Comparison of ENCODE assay signal across 18 cellular contexts in genomic region chr11:8801121-8801520, GRCh38.
DNase-seq lines count a peak whose midpoint lies in the region; ATAC-seq and TF ChIP-seq lines count a peak whose summit lies in the region.
"Had no signal": no experiment of that assay in that cellular context is flagged by ENCODE, and none has a peak within 500 bp of the region (broad histone marks: within the 10 kb centered on the region; RNA-seq: fewer than 3 reads in every experiment).

No MANE protein-coding gene starts in this region.

- no peak overlapping the region for H2AK5ac ChIP-seq in IMR-90 (ENCODE audit: low read depth, low read length)

- H3K4me3 ChIP-seq in IMR-90 (ENCODE audit: insufficient read depth, low read depth, low read length) (no peak overlapping the region), esophagus (ENCODE audit: low read depth in 1 of 2, low read length in 2 of 2) (no peak overlapping the region), stomach (no peak overlapping the region), H7 (ENCODE audit: insufficient read depth, low read depth, low read length) (no peak overlapping the region)
- H3K4me3 ChIP-seq: GM12878, MG63 had no signal

- intact Hi-C loops in IMR-90 (cut with micrococcal nuclease) (no loop called here), stomach (cut with DNase I; ENCODE audit: low total_unique reads) (loop anchor here (10.0 kb wide), 1 partner anchor 86 kb away; no protein-coding TSS in a partner anchor)

- no peak for TF ChIP-seq POLR2A in IMR-90 (IDR thresholded peaks at IDR 0.05; ENCODE audit: low read depth, low read length)
- TF ChIP-seq POLR2A in stomach (IDR thresholded peaks at IDR 0.05), result no peak

- no peak for TF ChIP-seq CTCF in IMR-90 (conservative IDR thresholded peaks at IDR 0.05; ENCODE audit: low read depth, low read length)
- TF ChIP-seq CTCF in mesothelial cell of epicardium (IDR thresholded peaks at IDR 0.05; ENCODE audit: unreplicated experiment), result no peak
- no peak for TF ChIP-seq CTCF in stomach (IDR thresholded peaks at IDR 0.05)

- no peak overlapping the region for H3K4ac ChIP-seq in IMR-90 (ENCODE audit: low read depth, low read length)

- H3K36me3 ChIP-seq in IMR-90 (ENCODE audit: control insufficient read depth, insufficient read depth, low read length), result peaks cover 32% of the 10 kb centered on the region
- H3K36me3 ChIP-seq in esophagus (ENCODE audit: control insufficient read depth in 2 of 2, insufficient read depth in 2 of 2, low read length in 1 of 2), result no peaks in the 10 kb centered on the region
- H3K36me3 ChIP-seq in stomach, result peaks cover 0 to 21% (median 5%) of the 10 kb centered on the region in 4 donors
- H3K36me3 ChIP-seq in H7 (replicated peaks; ENCODE audit: control insufficient read depth, insufficient read depth, low read length), result no peaks in the 10 kb centered on the region

- POLR2A ChIA-PET in IMR-90 (lab: Charles Lee; ENCODE audit: unreplicated experiment), result no interaction called here

- H2BK15ac ChIP-seq in IMR-90 (ENCODE audit: low read depth, low read length), result no peak overlapping the region

- ATAC-seq in IMR-90 (ENCODE audit: low read depth) (no peak), HG03469 (IDR thresholded peaks at IDR 0.05; ENCODE audit: unreplicated experiment) (no peak), HG02798 (IDR thresholded peaks at IDR 0.05; ENCODE audit: poor library complexity, unreplicated experiment) (no peak)
- ATAC-seq: GM12878 had no signal

- H4K20me1 ChIP-seq in IMR-90 (ENCODE audit: insufficient read depth, low read length), result peaks cover 31% of the 10 kb centered on the region

- H3K4me2 ChIP-seq in IMR-90 (ENCODE audit: low read depth, low read length), result no peak overlapping the region

- H3K27me3 Mint-ChIP-seq in mesothelial cell of epicardium (ENCODE audit: low read depth), result peaks cover 6% of the 10 kb centered on the region

- H4K5ac ChIP-seq in IMR-90 (ENCODE audit: low read depth, low read length), result no peak overlapping the region

- DNase-seq in IMR-90, result no peak
- DNase-seq in mesothelial cell of epicardium (ENCODE audit: low spot score in 2 of 2, unreplicated experiment in 2 of 2), result no peak
- no peak for DNase-seq in stomach
- no peak for DNase-seq in activated naive CD4-positive, alpha-beta T cell treated with Interleukin-2 at 50 U/mL for 16 hours
- DNase-seq in H7, result no peak
- DNase-seq: C1 segment of cervical spinal cord, GDM1, Karpas-422, MG63, NCI-H1092, NCI-H146, NCI-H2081, NCI-H774 had no signal

- H3K9me3 ChIP-seq in IMR-90 (ENCODE audit: control insufficient read depth, insufficient read depth, low read length), result no peaks in the 10 kb centered on the region
- H3K9me3 ChIP-seq in esophagus (ENCODE audit: control insufficient read depth in 2 of 2, insufficient read depth in 1 of 2, low read depth in 1 of 2, low read length in 1 of 2), result no peaks in the 10 kb centered on the region
- H3K9me3 ChIP-seq in stomach, result no peaks in the 10 kb centered on the region
- H3K9me3 ChIP-seq: MG63 had no signal

- no peak overlapping the region for H3K4me3 Mint-ChIP-seq in mesothelial cell of epicardium

- H3K14ac ChIP-seq in IMR-90 (replicated peaks; ENCODE audit: low read depth, low read length), result no peak overlapping the region

- H3K23ac ChIP-seq in IMR-90 (ENCODE audit: low read depth, low read length), result peak overlapping the region; percentile 33; the same call in 1 of the 2 replicates

- no peak for TF ChIP-seq EP300 in stomach (IDR thresholded peaks at IDR 0.05)

- no peak overlapping the region for H3K9ac ChIP-seq in IMR-90 (ENCODE audit: low read depth, low read length)

- no peak overlapping the region for H2BK5ac ChIP-seq in IMR-90 (ENCODE audit: low read depth, low read length, poor library complexity, severe bottlenecking)

- no peak overlapping the region for H3K18ac ChIP-seq in IMR-90 (ENCODE audit: low read depth, low read length)

- H3K4me1 ChIP-seq in IMR-90 (ENCODE audit: control insufficient read depth, insufficient read depth, low read length) (peaks cover 3% of the 10 kb centered on the region; the same call in 1 of the 2 replicates), esophagus (ENCODE audit: control insufficient read depth in 2 of 2, insufficient read depth in 2 of 2, low read length in 1 of 2) (peaks cover 0 to 2% of the 10 kb centered on the region in 2 donors), stomach (peaks cover 29 to 98% (median 66%) of the 10 kb centered on the region in 4 donors)

- peaks cover 28% of the 10 kb centered on the region for H3K9me1 ChIP-seq in IMR-90 (ENCODE audit: insufficient read depth, low read length)

- H4K91ac ChIP-seq in IMR-90 (ENCODE audit: insufficient read depth, low read depth, low read length), result no peak overlapping the region

- CTCF ChIA-PET in IMR-90 (lab: Yijun Ruan, JAX), result no interaction called here

- no peak overlapping the region for H2BK120ac ChIP-seq in IMR-90 (ENCODE audit: low read depth, low read length)

- no peak overlapping the region for H2AK9ac ChIP-seq in IMR-90 (replicated peaks; ENCODE audit: low read depth, low read length, poor library complexity)

- H3K27ac Mint-ChIP-seq in mesothelial cell of epicardium, result peak overlapping the region; percentile 25

- peaks cover 9% of the 10 kb centered on the region for H3K4me1 Mint-ChIP-seq in mesothelial cell of epicardium

- no peak overlapping the region for H2AFZ ChIP-seq in IMR-90 (replicated peaks; ENCODE audit: low read length, poor library complexity)

- H2BK20ac ChIP-seq in IMR-90 (ENCODE audit: low read depth, low read length), result no peak overlapping the region

- dilution Hi-C loops in IMR-90 (cut with HindIII; ENCODE audit: low sequenced_read_pairs, unreplicated experiment), result no loop called here

- no TSS peak for BruUV-seq in IMR-90 (replicated peaks; lab: Mats Ljungman, UMichigan)

- H3K36me3 Mint-ChIP-seq in mesothelial cell of epicardium, result peaks cover 23% of the 10 kb centered on the region

- TF ChIP-seq RAD21 in IMR-90 (IDR thresholded peaks at IDR 0.05; ENCODE audit: low read length), result no peak

- in situ Hi-C loops in IMR-90 (cut with MboI; ENCODE audit: low sequenced_read_pairs), result no loop called here

- H3K27ac ChIP-seq in IMR-90 (ENCODE audit: insufficient read depth, low read length), result no peak overlapping the region; the same call in 1 of the 2 replicates
- peak overlapping the region; percentile 38 to 53 for H3K27ac ChIP-seq in esophagus (ENCODE audit: low read depth in 2 of 2, low read length in 1 of 2)
- H3K27ac ChIP-seq in stomach, result peak overlapping the region; percentile 20 to 94 (median 61)
- H3K27ac ChIP-seq: RWPE1 had no signal

- WGBS in IMR-90 (ENCODE audit: extremely low coverage in 2 of 2, insufficient read length in 1 of 2), 2 experiments, result 62% methylated on average over 2 of the region's 9 CpGs; no CpG with 5 or more reads in 1 of the 2 experiments
- 87 to 88% methylated on average over 9 of the region's 9 CpGs for WGBS in esophagus, 2 donors
- 47 to 74% (median 61%) methylated on average over 9 of the region's 9 CpGs for WGBS in stomach, 5 donors

- H3K79me1 ChIP-seq in IMR-90 (ENCODE audit: low read depth in 1 of 2, low read length in 2 of 2), result peaks cover 28 to 85% of the 10 kb centered on the region in 2 experiments

- H4K8ac ChIP-seq in IMR-90 (ENCODE audit: low read depth in 2 of 2, low read length in 2 of 2), result no peak overlapping the region

- H3K27me3 ChIP-seq in IMR-90 (ENCODE audit: control insufficient read depth, insufficient read depth, low read length) (no peaks in the 10 kb centered on the region), esophagus (ENCODE audit: control insufficient read depth in 1 of 2, insufficient read depth in 2 of 2, low read length in 2 of 2) (no peaks in the 10 kb centered on the region), stomach (no peaks in the 10 kb centered on the region), H7 (ENCODE audit: control insufficient read depth, insufficient read depth, low read length) (no peaks in the 10 kb centered on the region)
- H3K27me3 ChIP-seq: MG63 had no signal

- 0 out of 2 replicates have a peak overlapping the region, but pooled peaks have one; percentile 21 for H3K56ac ChIP-seq in IMR-90 (ENCODE audit: extremely low read depth, insufficient read depth, low read length)

- H3K9me3 Mint-ChIP-seq in mesothelial cell of epicardium, result no peaks in the 10 kb centered on the region

TF ChIP-seq in IMR-90, 13 proteins besides CTCF, POLR2A, EP300 and RAD21:
- TF ChIP-seq, protein P1, sequence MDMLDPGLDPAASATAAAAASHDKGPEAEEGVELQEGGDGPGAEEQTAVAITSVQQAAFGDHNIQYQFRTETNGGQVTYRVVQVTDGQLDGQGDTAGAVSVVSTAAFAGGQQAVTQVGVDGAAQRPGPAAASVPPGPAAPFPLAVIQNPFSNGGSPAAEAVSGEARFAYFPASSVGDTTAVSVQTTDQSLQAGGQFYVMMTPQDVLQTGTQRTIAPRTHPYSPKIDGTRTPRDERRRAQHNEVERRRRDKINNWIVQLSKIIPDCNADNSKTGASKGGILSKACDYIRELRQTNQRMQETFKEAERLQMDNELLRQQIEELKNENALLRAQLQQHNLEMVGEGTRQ (IDR thresholded peaks at IDR 0.05; ENCODE audit: low read depth, low read length), result no peak
- TF ChIP-seq SMC3 (IDR thresholded peaks at IDR 0.05; ENCODE audit: low read depth, low read length), result no peak
- TF ChIP-seq MXI1 (IDR thresholded peaks at IDR 0.05; ENCODE audit: borderline replicate concordance, low read depth, low read length), result no peak
- TF ChIP-seq CEBPB (IDR thresholded peaks at IDR 0.05; ENCODE audit: low read depth, low read length), result no peak
- TF ChIP-seq, protein P2, sequence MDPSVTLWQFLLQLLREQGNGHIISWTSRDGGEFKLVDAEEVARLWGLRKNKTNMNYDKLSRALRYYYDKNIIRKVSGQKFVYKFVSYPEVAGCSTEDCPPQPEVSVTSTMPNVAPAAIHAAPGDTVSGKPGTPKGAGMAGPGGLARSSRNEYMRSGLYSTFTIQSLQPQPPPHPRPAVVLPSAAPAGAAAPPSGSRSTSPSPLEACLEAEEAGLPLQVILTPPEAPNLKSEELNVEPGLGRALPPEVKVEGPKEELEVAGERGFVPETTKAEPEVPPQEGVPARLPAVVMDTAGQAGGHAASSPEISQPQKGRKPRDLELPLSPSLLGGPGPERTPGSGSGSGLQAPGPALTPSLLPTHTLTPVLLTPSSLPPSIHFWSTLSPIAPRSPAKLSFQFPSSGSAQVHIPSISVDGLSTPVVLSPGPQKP (IDR thresholded peaks at IDR 0.05; ENCODE audit: borderline replicate concordance, low read depth, low read length), result no peak
- TF ChIP-seq MAZ (IDR thresholded peaks at IDR 0.05; ENCODE audit: borderline replicate concordance, low read depth, low read length), result no peak
- no peak for TF ChIP-seq RFX5 (IDR thresholded peaks at IDR 0.05; ENCODE audit: low read depth, low read length)
- no peak for TF ChIP-seq NFE2L2 (IDR thresholded peaks at IDR 0.05; ENCODE audit: low read depth, low read length)
- no peak for TF ChIP-seq FOS (IDR thresholded peaks at IDR 0.05; ENCODE audit: low read depth, low read length)
- no peak for TF ChIP-seq MAFK (IDR thresholded peaks at IDR 0.05; ENCODE audit: low read depth, low read length)
- TF ChIP-seq CHD1 (IDR thresholded peaks at IDR 0.05; ENCODE audit: low read depth, low read length), result no peak
- no peak for TF ChIP-seq BHLHE40 (IDR thresholded peaks at IDR 0.05; ENCODE audit: low read depth, low read length)
- no peak for TF ChIP-seq RCOR1 (IDR thresholded peaks at IDR 0.05; ENCODE audit: insufficient replicate concordance, low read length)
TF ChIP-seq in IMR-90: peak in this region for 0.
